Comparison of ENCODE assay signal across 8 cellular contexts in the genomic region with DNA sequence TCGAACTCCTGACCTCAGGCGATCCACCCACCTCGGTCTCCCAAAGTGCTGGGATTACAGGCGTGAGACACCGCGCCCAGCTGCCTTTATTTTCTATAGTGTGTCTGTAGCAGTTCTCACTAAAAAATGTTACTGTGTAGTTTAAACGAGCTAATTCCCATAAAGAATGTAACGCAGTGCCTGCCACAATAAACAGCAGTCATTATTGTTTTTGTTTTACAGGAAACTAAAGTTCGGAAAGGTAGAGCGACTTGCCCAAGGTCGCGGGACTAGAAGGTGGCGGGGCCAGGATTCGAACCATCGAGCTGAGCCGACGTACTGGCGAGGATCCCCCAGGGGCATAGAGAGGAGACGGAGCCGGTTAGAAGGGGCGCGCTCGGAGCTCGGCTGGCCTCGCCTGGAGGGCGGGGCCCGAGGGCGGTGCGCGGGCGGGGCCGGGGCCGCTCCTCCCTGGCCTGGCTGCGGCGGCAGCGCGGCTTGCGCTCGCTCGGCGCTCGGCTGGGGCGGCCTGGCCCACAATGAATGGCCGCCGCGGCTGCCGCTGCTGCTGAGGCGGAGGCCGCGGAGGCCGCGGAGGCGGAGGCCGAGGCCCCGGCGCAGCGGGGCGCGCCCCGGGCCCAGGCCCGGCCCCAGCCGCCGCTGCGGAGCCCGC. TPM values are rescaled to one million over a fixed set of nuclear protein-coding genes. Genes with fewer than 3 reads are reported as not detected.
DNase-seq lines count a peak whose midpoint lies in the region; ATAC-seq and TF ChIP-seq lines count a peak whose summit lies in the region.

A gene (plus strand): TSS at position 493 of the 652 bp plus-strand sequence. CDS start 16,944 bp downstream, outside the sequence.

- DNase-seq in ACHN = peak; percentile 87
- peak; percentile 80 to 91 for DNase-seq in NCI-H524 (lab: John Stamatoyannopoulos, UW)
- DNase-seq in activated CD4-positive, alpha-beta T cell treated with anti-CD3 and anti-CD28 coated beads, Interleukin-2, amount 10 ng/mL, durations not matched to agents 7 days and 5 days = peak; percentile 87
- DNase-seq in coronary artery (ENCODE audit: low spot score) = peak; percentile 90
- DNase-seq in left lobe of liver (ENCODE audit: low spot score) = peak; percentile 91
- peak; percentile 91 for DNase-seq in stimulated activated CD4-positive, alpha-beta T cell treated with anti-CD3 and anti-CD28 coated beads, Interleukin-2, amount 100 ng/mL, for 24 hours

- peaks cover 48% of the 10 kb centered on the region for H3K4me1 Mint-ChIP-seq in activated CD4-positive, alpha-beta T cell treated with anti-CD3 and anti-CD28 coated beads, Interleukin-2, amount 10 ng/mL, durations not matched to agents 7 days and 5 days

- H3K36me3 Mint-ChIP-seq in activated CD4-positive, alpha-beta T cell treated with anti-CD3 and anti-CD28 coated beads, Interleukin-2, amount 10 ng/mL, durations not matched to agents 7 days and 5 days (ENCODE audit: low read depth) = peaks cover 12% of the 10 kb centered on the region

- ATAC-seq in GM18909 (IDR thresholded peaks at IDR 0.05; ENCODE audit: poor library complexity, unreplicated experiment) (peak; percentile 53), HG03342 (IDR thresholded peaks at IDR 0.05; ENCODE audit: unreplicated experiment) (peak; percentile 59), left lobe of liver (peak; percentile 91)

- in situ Hi-C loops in ACHN (cut with HindIII; ENCODE audit: low pct_ligation_motif_present, low pct_unique_long_range_greater_than_20kb, low sequenced_read_pairs) = no loop called here

- peak within 1 kb of the TSS; percentile 93 for H3K4me3 Mint-ChIP-seq in activated CD4-positive, alpha-beta T cell treated with anti-CD3 and anti-CD28 coated beads, Interleukin-2, amount 10 ng/mL, durations not matched to agents 7 days and 5 days

- H3K27ac Mint-ChIP-seq in activated CD4-positive, alpha-beta T cell treated with anti-CD3 and anti-CD28 coated beads, Interleukin-2, amount 10 ng/mL, durations not matched to agents 7 days and 5 days = peak within 1 kb of the TSS; percentile 95

- no peak for TF ChIP-seq CTCF in coronary artery (IDR thresholded peaks at IDR 0.05)

- no peaks in the 10 kb centered on the region for H3K9me3 Mint-ChIP-seq in activated CD4-positive, alpha-beta T cell treated with anti-CD3 and anti-CD28 coated beads, Interleukin-2, amount 10 ng/mL, durations not matched to agents 7 days and 5 days

- peak within 1 kb of the TSS; percentile 89 for H3K4me3 ChIP-seq in coronary artery

- no peaks in the 10 kb centered on the region for H3K27me3 Mint-ChIP-seq in activated CD4-positive, alpha-beta T cell treated with anti-CD3 and anti-CD28 coated beads, Interleukin-2, amount 10 ng/mL, durations not matched to agents 7 days and 5 days

- H3K27ac ChIP-seq in coronary artery = peak within 1 kb of the TSS; percentile 48 to 74

- CTCF ChIA-PET in activated CD4-positive, alpha-beta T cell treated with anti-CD3 and anti-CD28 coated beads, Interleukin-2, amount 10 ng/mL, durations not matched to agents 7 days and 5 days (lab: Charles Lee) = interaction anchor here (0.6 to 3.2 kb wide), 6 partner anchors 11 to 153 kb away, joined by 3 to 22 read pairs (median 6); a partner anchor contains a TSS

- POLR2A ChIA-PET in activated CD4-positive, alpha-beta T cell treated with anti-CD3 and anti-CD28 coated beads, Interleukin-2, amount 10 ng/mL, durations not matched to agents 7 days and 5 days (lab: Charles Lee) = interaction anchor here (0.5 kb wide), 1 partner anchor 35 kb away, joined by 3 read pairs; no protein-coding TSS in a partner anchor

RNA-seq across cellular contexts. Expression of the gene that starts here (rescaled TPM):
- 10 to 100 TPM; 57.8 to 63.8 TPM for total RNA-seq in activated CD4-positive, alpha-beta T cell treated with anti-CD3 and anti-CD28 coated beads, Interleukin-2, amount 10 ng/mL, durations not matched to agents 7 days and 5 days
- total RNA-seq in left lobe of liver = 26.7 TPM

Comparison
In these comparisons a context has a peak if more than half of its experiments do, and no peak if none do; other contexts are left out.
1. Peak in every context shown above with its lines: DNase-seq, ATAC-seq, H3K4me3 ChIP-seq and H3K27ac ChIP-seq.